ENCODE assay signal across 8 cellular contexts in the genomic region with DNA sequence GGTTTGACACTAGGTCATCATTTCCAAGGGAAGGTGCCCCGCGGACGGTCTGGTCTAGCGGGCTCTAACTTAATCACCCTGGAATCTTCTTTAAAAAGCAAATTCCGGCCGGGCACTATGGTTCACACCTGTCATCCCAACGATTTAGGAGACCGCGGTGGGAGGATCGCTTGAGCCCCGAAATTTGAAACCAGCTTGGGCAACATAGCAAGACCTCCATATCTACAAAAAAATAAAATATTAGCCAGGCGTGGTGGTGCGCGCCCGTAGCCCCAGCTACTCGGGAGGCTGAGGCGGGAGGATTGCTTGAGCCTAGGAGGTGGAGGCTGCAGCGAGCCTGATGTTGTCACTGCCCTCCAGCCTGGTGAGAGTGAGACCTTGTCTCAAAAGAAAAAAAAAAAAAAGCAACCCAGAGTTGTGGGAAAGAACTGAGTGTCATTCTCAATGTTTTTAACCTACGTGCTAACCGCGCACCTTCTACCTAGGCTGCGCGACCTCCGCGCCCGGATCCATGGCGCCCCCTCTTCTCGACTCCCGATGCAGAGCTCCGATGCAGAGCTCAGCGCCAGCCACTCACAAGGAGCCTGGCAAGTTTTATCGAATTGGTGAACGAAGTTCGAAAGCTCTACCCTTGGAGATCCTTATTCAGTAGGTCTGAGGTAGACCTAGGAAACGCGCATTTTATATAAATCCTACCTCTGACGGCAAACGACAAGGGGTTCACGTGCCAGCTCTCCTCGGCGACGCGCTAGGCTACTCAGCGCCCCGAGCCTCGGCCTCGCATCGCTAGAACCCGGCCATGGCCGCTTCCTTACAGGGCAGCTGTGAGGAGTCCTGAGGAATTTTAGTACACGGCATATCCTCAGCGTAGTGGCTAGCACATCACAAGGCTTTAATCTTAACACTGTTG. TPM values are rescaled to one million over a fixed set of nuclear protein-coding genes. Genes with fewer than 3 reads are reported as not detected.
A peak's percentile ranks its signal among the peaks of the same experiment; 100 is the strongest.
DNase-seq lines count a peak whose midpoint lies in the region; ATAC-seq, FAIRE-seq and TF ChIP-seq lines count a peak whose summit lies in the region.

No MANE protein-coding gene starts in this region.

- peaks cover 4 to 20% (median 15%) of the 10 kb centered on the region in 11 experiments for H3K9me3 ChIP-seq in BLaER1 treated with 17β-estradiol and CSF1 and Interleukin-3, amounts not matched to agents 10 nM and 100 nM (replicated peaks in 1 of 11)
- H3K9me3 ChIP-seq in osteoblast (ENCODE audit: low read depth, low read length), result no peaks in the 10 kb centered on the region

- peak; percentile 37 for ATAC-seq in HG03196 (IDR thresholded peaks at IDR 0.05; ENCODE audit: unreplicated experiment)

- peaks cover 35% of the 10 kb centered on the region for H3K79me2 ChIP-seq in osteoblast (ENCODE audit: insufficient read depth, low read length)

- H3K4me1 ChIP-seq in BLaER1 treated with 17β-estradiol and CSF1 and Interleukin-3, amounts not matched to agents 10 nM and 100 nM, result peaks cover 13 to 34% (median 23%) of the 10 kb centered on the region in 10 experiments
- peaks cover 9% of the 10 kb centered on the region for H3K4me1 ChIP-seq in osteoblast (ENCODE audit: insufficient read depth, low read length)

- H3K9me3 Mint-ChIP-seq in activated CD4-positive, alpha-beta T cell treated with anti-CD3 and anti-CD28 coated beads, Interleukin-2, amount 10 ng/mL, durations not matched to agents 24 days and 14 days, result peaks cover 2% of the 10 kb centered on the region

- peak; percentile 14 for FAIRE-seq in GM19239 (lab: Jason Lieb, UNC)

- peak overlapping the region; percentile 74 for H3K27ac Mint-ChIP-seq in activated CD4-positive, alpha-beta T cell treated with anti-CD3 and anti-CD28 coated beads, Interleukin-2, amount 10 ng/mL, durations not matched to agents 24 days and 14 days

- peaks cover 2% of the 10 kb centered on the region for H3K36me3 Mint-ChIP-seq in activated CD4-positive, alpha-beta T cell treated with anti-CD3 and anti-CD28 coated beads, Interleukin-2, amount 10 ng/mL, durations not matched to agents 24 days and 14 days (ENCODE audit: low read depth)

- H3K27me3 ChIP-seq in BLaER1 treated with 17β-estradiol and CSF1 and Interleukin-3, amounts not matched to agents 10 nM and 100 nM, result no peaks in the 10 kb centered on the region
- no peaks in the 10 kb centered on the region for H3K27me3 ChIP-seq in osteoblast (ENCODE audit: insufficient read depth, low read length)

- peaks cover 25% of the 10 kb centered on the region for H3K4me1 Mint-ChIP-seq in activated CD4-positive, alpha-beta T cell treated with anti-CD3 and anti-CD28 coated beads, Interleukin-2, amount 10 ng/mL, durations not matched to agents 24 days and 14 days

- TF ChIP-seq CTCF in fibroblast of mammary gland (conservative IDR thresholded peaks at IDR 0.05; ENCODE audit: control insufficient read depth, insufficient read depth, low read depth, low read length), result no peak
- TF ChIP-seq CTCF in osteoblast (IDR thresholded peaks at IDR 0.05; ENCODE audit: extremely low read depth, low read depth, low read length), result no peak

- peak overlapping the region; percentile 62 to 88 (median 78) for H3K4me2 ChIP-seq in BLaER1 treated with 17β-estradiol and CSF1 and Interleukin-3, amounts not matched to agents 10 nM and 100 nM
- peak overlapping the region; percentile 96 for H3K4me2 ChIP-seq in osteoblast (ENCODE audit: insufficient read depth, low read length)

- H3K27ac ChIP-seq in BLaER1 treated with 17β-estradiol and CSF1 and Interleukin-3, amounts not matched to agents 10 nM and 100 nM, result no peak overlapping the region
- H3K27ac ChIP-seq in osteoblast (ENCODE audit: low read depth, low read length), result peak overlapping the region; percentile 78

- H3K27me3 Mint-ChIP-seq in activated CD4-positive, alpha-beta T cell treated with anti-CD3 and anti-CD28 coated beads, Interleukin-2, amount 10 ng/mL, durations not matched to agents 24 days and 14 days, result peaks cover 36% of the 10 kb centered on the region

- H2AFZ ChIP-seq in osteoblast (ENCODE audit: low read length), result peak overlapping the region; percentile 98

- H3K4me3 Mint-ChIP-seq in activated CD4-positive, alpha-beta T cell treated with anti-CD3 and anti-CD28 coated beads, Interleukin-2, amount 10 ng/mL, durations not matched to agents 24 days and 14 days, result peak overlapping the region; percentile 83

- DNase-seq in GM19239 (ENCODE audit: insufficient read length, low spot score), result no peak
- no peak for DNase-seq in activated CD4-positive, alpha-beta T cell treated with anti-CD3 and anti-CD28 coated beads, Interleukin-2, amount 10 ng/mL, durations not matched to agents 24 days and 14 days
- DNase-seq in fibroblast of mammary gland (ENCODE audit: low read depth), result no peak
- peak; percentile 77 for DNase-seq in osteoblast (ENCODE audit: insufficient read length, low spot score, missing footprints)
- DNase-seq in NCI-H1092 treated with DMSO at 0.1 percent for 48 hours (lab: John Stamatoyannopoulos, UW), result no peak
- no peak for DNase-seq in NCI-H774 (lab: John Stamatoyannopoulos, UW)

- H3K36me3 ChIP-seq in BLaER1 treated with 17β-estradiol and CSF1 and Interleukin-3, amounts not matched to agents 10 nM and 100 nM, result peaks cover 0 to 17% (median 12%) of the 10 kb centered on the region in 11 experiments; a peak in 19 of 22 replicates
- H3K36me3 ChIP-seq in osteoblast (ENCODE audit: insufficient read depth, low read length), result peaks cover 12% of the 10 kb centered on the region

- peaks cover 0 to 7% (median 0%) of the 10 kb centered on the region in 11 experiments; a peak in 1 of 22 replicates for H4K20me1 ChIP-seq in BLaER1 treated with 17β-estradiol and CSF1 and Interleukin-3, amounts not matched to agents 10 nM and 100 nM
- no peaks in the 10 kb centered on the region for H4K20me1 ChIP-seq in osteoblast (ENCODE audit: insufficient read depth, low read length)

- intact Hi-C loops in activated CD4-positive, alpha-beta T cell treated with anti-CD3 and anti-CD28 coated beads, Interleukin-2, amount 10 ng/mL, durations not matched to agents 24 days and 14 days (cut with micrococcal nuclease), result loop anchor here (1.0 to 10.0 kb wide), 8 partner anchors 59 to 719 kb away; partner anchors contain the start of genes MTCL1, PPP4R1, RALBP1 and VAPA

- H3K4me3 ChIP-seq in BLaER1 treated with 17β-estradiol and CSF1 and Interleukin-3, amounts not matched to agents 10 nM and 100 nM, result peak overlapping the region; percentile 46 to 96 (median 62); a peak in 18 of 20 replicates
- H3K4me3 ChIP-seq in fibroblast of mammary gland (ENCODE audit: control insufficient read depth, low read depth, low read length), result peak overlapping the region; percentile 64
- H3K4me3 ChIP-seq in osteoblast (ENCODE audit: insufficient read depth, low read length), result peak overlapping the region; percentile 72

- peak overlapping the region in 6 of 11 experiments; percentile 27 to 65 (median 54); a peak in 7 of 22 replicates for H3K9ac ChIP-seq in BLaER1 treated with 17β-estradiol and CSF1 and Interleukin-3, amounts not matched to agents 10 nM and 100 nM

RNA-seq across cellular contexts. Expression of gene TWSG1, which starts 0.9 kb away (rescaled TPM):
- 9.9 and 10.1 TPM in 2 replicates for total RNA-seq in activated CD4-positive, alpha-beta T cell treated with anti-CD3 and anti-CD28 coated beads, Interleukin-2, amount 10 ng/mL, durations not matched to agents 24 days and 14 days
- 88.7 and 101 TPM in 2 replicates for total RNA-seq in osteoblast
